ENCODE assay signal across 9 cellular contexts in genomic region chr4:67909910-67910905, GRCh38. TPM values are rescaled to one million over a fixed set of nuclear protein-coding genes. Genes with fewer than 3 reads are reported as not detected.
DNase-seq lines count a peak whose midpoint lies in the region; ATAC-seq, FAIRE-seq and TF ChIP-seq lines count a peak whose summit lies in the region.
"Had no signal": no experiment of that assay in that cellular context is flagged by ENCODE, and none has a peak within 500 bp of the region (broad histone marks: within the 10 kb centered on the region; RNA-seq: fewer than 3 reads in every experiment).

No MANE protein-coding gene starts in this region.

- intact Hi-C loops in K562 (cut with micrococcal nuclease) (loop anchor here (2.0 to 10.0 kb wide), 2 partner anchors 185 to 361 kb away; no protein-coding TSS in a partner anchor), sigmoid colon (cut with DNase I) (no loop called here)
- intact Hi-C loops in naive thymus-derived CD4-positive, alpha-beta T cell (cut with micrococcal nuclease), result loop anchor here (1.0 to 5.0 kb wide), 3 partner anchors 163 to 361 kb away; no protein-coding TSS in a partner anchor

- no peaks in the 10 kb centered on the region for H4K20me1 ChIP-seq in K562 (replicated peaks; ENCODE audit: control insufficient read depth, insufficient read depth, low read length)

- H3K27me3 ChIP-seq in K562 (ENCODE audit: control insufficient read depth in 2 of 2, insufficient read depth in 2 of 2, low read length in 2 of 2) (no peaks in the 10 kb centered on the region), sigmoid colon (no peaks in the 10 kb centered on the region)
- no peaks in the 10 kb centered on the region for H3K27me3 ChIP-seq in naive thymus-derived CD4-positive, alpha-beta T cell (ENCODE audit: control insufficient read depth in 2 of 2, insufficient read depth in 2 of 2, low read length in 2 of 2)

- peak in 1 of 2 experiments; percentile 63; a peak in 3 of 4 replicates for TF ChIP-seq RAD21 in K562 (CRISPR knock-in tag; conservative IDR thresholded peaks at IDR 0.05 in 1 of 2, IDR thresholded peaks at IDR 0.05 in 1 of 2)

- H3K27me3 Mint-ChIP-seq in naive thymus-derived CD4-positive, alpha-beta T cell, result peaks cover 3 to 25% (median 11%) of the 10 kb centered on the region in 5 donors

- H3K4me2 ChIP-seq in K562 (ENCODE audit: insufficient read depth, low read length), result no peak overlapping the region

- ATAC-seq in HG03469 (IDR thresholded peaks at IDR 0.05; ENCODE audit: unreplicated experiment) (peak; percentile 46), K562 (peak; percentile 61; the same call in 2 of the 3 replicates), HG03045 (IDR thresholded peaks at IDR 0.05; ENCODE audit: unreplicated experiment) (no peak)
- no peak for ATAC-seq in naive thymus-derived CD4-positive, alpha-beta T cell

- no peaks in the 10 kb centered on the region for H3K79me2 ChIP-seq in K562 (ENCODE audit: control insufficient read depth, insufficient read depth, low read length)

- H3K27ac ChIP-seq in K562 (ENCODE audit: extremely low read depth, low read depth, low read length), result no peak overlapping the region
- H3K27ac ChIP-seq in naive thymus-derived CD4-positive, alpha-beta T cell (ENCODE audit: low read depth, low read length), result no peak overlapping the region
- no peak overlapping the region for H3K27ac ChIP-seq in sigmoid colon

- POLR2A ChIA-PET in K562 (lab: Yijun Ruan, JAX), result interaction anchor here (1.2 kb wide), 1 partner anchor 11 kb away, joined by 6 read pairs; no protein-coding TSS in a partner anchor
- POLR2A ChIA-PET in naive thymus-derived CD4-positive, alpha-beta T cell (lab: Charles Lee), result interaction anchor here (0.8 kb wide), 1 partner anchor 11 kb away, joined by 3 read pairs; no protein-coding TSS in a partner anchor

- in situ Hi-C loops in K562 (cut with MboI), result no loop called here

- TF ChIP-seq CTCF in K562 (IDR thresholded peaks at IDR 0.05 in 2 of 3, conservative IDR thresholded peaks at IDR 0.05 in 1 of 3; ENCODE audit: insufficient read depth in 2 of 3, low read depth in 1 of 3, low read length in 3 of 3) (peak in 2 of 3 experiments; percentile 42 to 69; a peak in 4 of 6 replicates), sigmoid colon (IDR thresholded peaks at IDR 0.05) (peak in 1 of 4 experiments; percentile 41)

- CTCF ChIA-PET in K562 (lab: Yijun Ruan, JAX; ENCODE audit: low intra/inter-chr PET ratio), result interaction anchor here (0.5 to 0.6 kb wide), 2 partner anchors 65 to 154 kb away, joined by 3 to 4 read pairs; no protein-coding TSS in a partner anchor
- CTCF ChIA-PET in naive thymus-derived CD4-positive, alpha-beta T cell (lab: Charles Lee), result interaction anchor here (0.6 to 0.9 kb wide), 3 partner anchors 161 to 359 kb away, joined by 3 read pairs; no protein-coding TSS in a partner anchor

- H3K9me3 ChIP-seq in K562 (replicated peaks; ENCODE audit: control insufficient read depth, insufficient read depth, low read depth, low read length), result no peaks in the 10 kb centered on the region
- H3K9me3 ChIP-seq in naive thymus-derived CD4-positive, alpha-beta T cell (ENCODE audit: control insufficient read depth in 2 of 3, low read length in 3 of 3), result no peaks in the 10 kb centered on the region
- H3K9me3 ChIP-seq in sigmoid colon, result no peaks in the 10 kb centered on the region

- no peak overlapping the region for H3K4me3 Mint-ChIP-seq in naive thymus-derived CD4-positive, alpha-beta T cell

- H3K4me3 ChIP-seq in K562 (no peak overlapping the region), sigmoid colon (no peak overlapping the region)
- H3K4me3 ChIP-seq in naive thymus-derived CD4-positive, alpha-beta T cell (ENCODE audit: low read length), result no peak overlapping the region

- H3K4me1 ChIP-seq in K562 (replicated peaks in 1 of 2; ENCODE audit: control insufficient read depth in 2 of 2, insufficient read depth in 2 of 2, low read length in 2 of 2), result no peaks in the 10 kb centered on the region
- no peaks in the 10 kb centered on the region for H3K4me1 ChIP-seq in naive thymus-derived CD4-positive, alpha-beta T cell (ENCODE audit: control insufficient read depth in 2 of 2, insufficient read depth in 2 of 2, low read length in 2 of 2)
- no peaks in the 10 kb centered on the region for H3K4me1 ChIP-seq in sigmoid colon

- H3K36me3 ChIP-seq in K562 (ENCODE audit: control insufficient read depth, insufficient read depth, low read length) (no peaks in the 10 kb centered on the region), sigmoid colon (no peaks in the 10 kb centered on the region)
- no peaks in the 10 kb centered on the region for H3K36me3 ChIP-seq in naive thymus-derived CD4-positive, alpha-beta T cell (ENCODE audit: control insufficient read depth in 2 of 3, insufficient read depth in 3 of 3, low read length in 3 of 3)

- TF ChIP-seq POLR2A in K562 (conservative IDR thresholded peaks at IDR 0.05), result no peak
- TF ChIP-seq POLR2A in sigmoid colon (IDR thresholded peaks at IDR 0.05), result no peak

- peaks cover 0 to 2% (median 0%) of the 10 kb centered on the region in 7 donors for H3K4me1 Mint-ChIP-seq in naive thymus-derived CD4-positive, alpha-beta T cell

- no peak overlapping the region for H3K9ac ChIP-seq in K562 (ENCODE audit: insufficient read depth in 1 of 2, low read depth in 2 of 2, low read length in 2 of 2)

- peaks cover 0 to 6% (median 0%) of the 10 kb centered on the region in 5 donors for H3K36me3 Mint-ChIP-seq in naive thymus-derived CD4-positive, alpha-beta T cell

- TF ChIP-seq EP300 in K562 (IDR thresholded peaks at IDR 0.05; ENCODE audit: low read length) (no peak), sigmoid colon (IDR thresholded peaks at IDR 0.05) (no peak)

- H2AFZ ChIP-seq in K562 (ENCODE audit: low read depth, low read length), result no peak overlapping the region

- peaks cover 0 to 15% (median 4%) of the 10 kb centered on the region in 11 donors for H3K9me3 Mint-ChIP-seq in naive thymus-derived CD4-positive, alpha-beta T cell

- BruUV-seq in K562 (replicated peaks; lab: Mats Ljungman, UMichigan), result no TSS peak

- H3K9me1 ChIP-seq in K562 (ENCODE audit: control insufficient read depth, insufficient read depth, low read length), result no peaks in the 10 kb centered on the region

- DNase-seq in EH (ENCODE audit: low read depth) (peak; percentile 36), K562 (ENCODE audit: extremely low read depth in 1 of 4, low spot score in 3 of 4) (peak in 3 of 4 experiments; percentile 13 to 30 (median 14)), sigmoid colon (no peak), frontal cortex (ENCODE audit: low spot score in 2 of 2) (no peak), NCI-H2171 (lab: John Stamatoyannopoulos, UW) (no peak)
- DNase-seq in naive thymus-derived CD4-positive, alpha-beta T cell, result peak in 5 of 9 donors; percentile 7 to 18 (median 13)

- FAIRE-seq in K562 (lab: Jason Lieb, UNC), result peak; percentile 70
- no peak for FAIRE-seq in frontal cortex (lab: Jason Lieb, UNC)

- no peak overlapping the region for H3K27ac Mint-ChIP-seq in naive thymus-derived CD4-positive, alpha-beta T cell

- WGBS in K562 (ENCODE audit: insufficient coverage, low coverage, missing lambda C conversion rate), result 5% methylated on average over 7 of the region's 7 CpGs
- 38 to 44% methylated on average over 7 of the region's 7 CpGs for WGBS in sigmoid colon, 2 donors

TF ChIP-seq in K562, 482 proteins besides CTCF, POLR2A, EP300 and RAD21 (continues in another document):
- TF ChIP-seq ADNP (tag; IDR thresholded peaks at IDR 0.05), result no peak

RNA-seq across cellular contexts. Expression of gene TMPRSS11D, which starts 26.4 kb away (rescaled TPM):
- not detected in 2 replicates for total RNA-seq in K562 (2011; cell fraction: chromatin; rRNA removed; ENCODE audit: low replicate concordance)
- total RNA-seq in K562 (2011; cell fraction: nucleolus; rRNA removed), result not detected in 2 replicates
- total RNA-seq in K562 (2011; cell fraction: nucleoplasm; rRNA removed), result not detected in 2 replicates
- total RNA-seq in K562 (2014; rRNA removed) (not detected in 2 replicates), K562 (2014; rRNA removed; fragmentation: Illumina TruSeq; extraction: Trizol) (not detected in 2 replicates), K562 (2015; rRNA removed; fragmentation: Illumina TruSeq; extraction: Trizol) (not detected in 2 replicates), K562 (2021) (not detected in 2 replicates), sigmoid colon (not detected), frontal cortex (not detected)
- polyA plus RNA-seq in K562 (2011; rRNA removed) (not detected in 2 replicates), K562 (2014; fragmentation: Illumina TruSeq; extraction: Trizol) (not detected in 2 replicates), K562 (2014; fragmentation: Nextera tagmentation; extraction: Ambion mirVana) (not detected), K562 (2014; rRNA removed) (not detected in 2 replicates), sigmoid colon (under 1 TPM in 1 of 3 donors, not detected in 2; 0.07 TPM)
- polyA plus RNA-seq in K562 (2011; cell fraction: cytosol; rRNA removed), result not detected in 2 replicates
- not detected in 2 replicates for polyA plus RNA-seq in K562 (2011; cell fraction: nucleus; rRNA removed)
- 0.03 and 0.14 TPM in 2 replicates for polyA plus RNA-seq in K562 (2012)
- not detected in 2 replicates for polyA minus RNA-seq in K562 (2011; rRNA and poly(A)+ RNA removed)
- not detected in 2 replicates for polyA minus RNA-seq in K562 (2011; cell fraction: cytosol; rRNA and poly(A)+ RNA removed)
- polyA minus RNA-seq in K562 (2011; cell fraction: nucleus; rRNA and poly(A)+ RNA removed), result not detected in 2 replicates
- not detected for total RNA-seq in naive thymus-derived CD4-positive, alpha-beta T cell
- not detected for polyA plus RNA-seq in naive thymus-derived CD4-positive, alpha-beta T cell
- total RNA-seq: activated CD8-positive, alpha-beta memory T cell treated with anti-CD3 and anti-CD28 coated beads for 36 hours had no signal

RNA-seq across cellular contexts. Expression of gene TMPRSS11A, which starts 53.1 kb away (rescaled TPM):
- total RNA-seq in K562 (2011; cell fraction: chromatin; rRNA removed; ENCODE audit: low replicate concordance), result not detected in 2 replicates
- total RNA-seq in K562 (2011; cell fraction: nucleolus; rRNA removed), result not detected in 2 replicates
- total RNA-seq in K562 (2011; cell fraction: nucleoplasm; rRNA removed), result not detected in 2 replicates
- total RNA-seq in K562 (2014; rRNA removed) (not detected in 2 replicates), K562 (2014; rRNA removed; fragmentation: Illumina TruSeq; extraction: Trizol) (not detected in 2 replicates), K562 (2015; rRNA removed; fragmentation: Illumina TruSeq; extraction: Trizol) (not detected in 2 replicates), K562 (2021) (not detected in 2 replicates), sigmoid colon (not detected), frontal cortex (not detected)
- polyA plus RNA-seq in K562 (2011; rRNA removed) (not detected in 2 replicates), K562 (2014; fragmentation: Illumina TruSeq; extraction: Trizol) (not detected in 2 replicates), K562 (2014; fragmentation: Nextera tagmentation; extraction: Ambion mirVana) (not detected), K562 (2014; rRNA removed) (not detected in 2 replicates), sigmoid colon (not detected)
- not detected in 2 replicates for polyA plus RNA-seq in K562 (2011; cell fraction: cytosol; rRNA removed)
- polyA plus RNA-seq in K562 (2011; cell fraction: nucleus; rRNA removed), result not detected in 2 replicates
- not detected in 2 replicates for polyA plus RNA-seq in K562 (2012)
- not detected in 2 replicates for polyA minus RNA-seq in K562 (2011; rRNA and poly(A)+ RNA removed)
- not detected in 2 replicates for polyA minus RNA-seq in K562 (2011; cell fraction: cytosol; rRNA and poly(A)+ RNA removed)
- not detected in 2 replicates for polyA minus RNA-seq in K562 (2011; cell fraction: nucleus; rRNA and poly(A)+ RNA removed)
- not detected for total RNA-seq in naive thymus-derived CD4-positive, alpha-beta T cell
- not detected for polyA plus RNA-seq in naive thymus-derived CD4-positive, alpha-beta T cell
- total RNA-seq: activated CD8-positive, alpha-beta memory T cell treated with anti-CD3 and anti-CD28 coated beads for 36 hours had no signal

Comparison
In these comparisons a context has a peak if more than half of its experiments do, and no peak if none do; other contexts are left out.
1. DNase-seq: peak in EH (single experiment), K562 (3 of 4) and naive thymus-derived CD4-positive, alpha-beta T cell (5 of 9); none in sigmoid colon (single experiment), frontal cortex (0 of 2) and NCI-H2171 (single experiment).
2. ATAC-seq: peak in HG03469 (single experiment) and K562 (single experiment); none in naive thymus-derived CD4-positive, alpha-beta T cell (single experiment) and HG03045 (single experiment).